ENCODE assay signal across 14 cellular contexts in the genomic region with DNA sequence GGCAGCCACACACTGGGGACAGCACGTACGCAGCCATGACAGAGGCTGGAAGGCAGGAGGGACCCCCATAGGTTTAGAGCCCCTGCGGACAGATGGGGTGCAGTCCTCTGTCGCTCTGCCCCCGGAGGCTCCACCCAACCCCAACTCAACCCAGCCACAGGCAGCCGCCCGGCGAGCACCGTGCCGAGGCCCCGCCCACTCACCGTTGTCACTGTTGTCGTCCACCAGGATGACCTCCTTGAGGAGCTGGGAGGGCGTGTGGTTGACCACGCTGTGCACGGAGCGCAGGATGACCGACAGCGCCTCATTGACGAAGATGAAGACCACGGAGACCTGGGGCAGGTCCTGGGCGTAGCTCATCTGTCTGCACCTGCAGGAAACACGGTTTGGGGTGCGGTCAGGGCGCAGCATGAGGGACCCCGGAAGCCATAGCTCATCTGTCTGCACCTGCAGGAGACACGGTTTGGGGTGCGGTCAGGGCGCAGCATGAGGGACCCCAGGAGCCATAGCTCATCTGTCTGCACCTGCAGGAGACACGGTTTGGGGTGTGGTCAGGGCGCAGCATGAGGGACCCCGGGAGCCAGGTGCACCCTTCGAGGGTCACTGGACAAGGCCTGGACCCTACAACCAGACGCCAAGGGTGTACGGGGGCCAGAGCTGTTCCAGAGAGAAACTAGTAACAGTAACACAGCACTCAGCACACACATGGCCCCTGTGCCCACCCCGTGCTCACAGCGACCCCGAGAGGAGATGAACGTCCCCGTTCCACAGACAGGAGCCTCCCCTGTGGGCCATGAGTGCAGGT.
"Had no signal": no experiment of that assay in that cellular context is flagged by ENCODE, and none has a peak within 500 bp of the region (broad histone marks: within the 10 kb centered on the region; RNA-seq: fewer than 3 reads in every experiment).

No MANE protein-coding gene starts in this region.

- H3K36me3 ChIP-seq: esophagus muscularis mucosa, gastrocnemius medialis, neutrophil had no signal

- H3K27me3 Mint-ChIP-seq: dendritic cell treated with granulocyte-macrophage colony-stimulating factor and Interleukin-4, amounts not matched to agents 40 ng/mL and 50 ng/mL, for 4 days had no signal

- FAIRE-seq: colon, keratinocyte, small intestine had no signal

- H3K27ac ChIP-seq: epithelial cell of prostate, esophagus muscularis mucosa, gastrocnemius medialis, neutrophil had no signal

- H3K4me3 Mint-ChIP-seq: dendritic cell treated with granulocyte-macrophage colony-stimulating factor and Interleukin-4, amounts not matched to agents 40 ng/mL and 50 ng/mL, for 4 days; effector memory CD8-positive, alpha-beta T cell; naive thymus-derived CD4-positive, alpha-beta T cell; nephron progenitor cell had no signal

- H3K9me3 ChIP-seq: esophagus muscularis mucosa, gastrocnemius medialis, neutrophil had no signal

- DNase-seq: effector memory CD8-positive, alpha-beta T cell; gastrocnemius medialis; left colon; naive thymus-derived CD4-positive, alpha-beta T cell; nephron progenitor cell; small intestine; stimulated activated CD4-positive, alpha-beta T cell treated with anti-CD3 and anti-CD28 coated beads, Interleukin-12 subunit alpha, Interleukin-12 subunit beta, amount 100 ng/mL, for 4 hours; stimulated activated naive CD4-positive, alpha-beta T cell treated with Interleukin-2 at 50 U/mL for 16 hours had no signal

- H3K9me3 Mint-ChIP-seq: dendritic cell treated with granulocyte-macrophage colony-stimulating factor and Interleukin-4, amounts not matched to agents 40 ng/mL and 50 ng/mL, for 4 days; effector memory CD8-positive, alpha-beta T cell; nephron progenitor cell had no signal

- H3K27ac Mint-ChIP-seq: dendritic cell treated with granulocyte-macrophage colony-stimulating factor and Interleukin-4, amounts not matched to agents 40 ng/mL and 50 ng/mL, for 4 days; effector memory CD8-positive, alpha-beta T cell; naive thymus-derived CD4-positive, alpha-beta T cell had no signal

- H3K4me3 ChIP-seq: esophagus muscularis mucosa, gastrocnemius medialis had no signal

- H3K36me3 Mint-ChIP-seq: naive thymus-derived CD4-positive, alpha-beta T cell had no signal

- H3K4me1 ChIP-seq: esophagus muscularis mucosa, gastrocnemius medialis had no signal

- ATAC-seq: effector memory CD8-positive, alpha-beta T cell; gastrocnemius medialis; left colon; naive thymus-derived CD4-positive, alpha-beta T cell had no signal

- H3K4me1 Mint-ChIP-seq: naive thymus-derived CD4-positive, alpha-beta T cell had no signal
